Comparison of ENCODE assay signal across 28 cellular contexts in genomic region chr1:20325844-20326323, GRCh38. TPM values are rescaled to one million over a fixed set of nuclear protein-coding genes. Genes with fewer than 3 reads are reported as not detected.
A peak's percentile ranks its signal among the peaks of the same experiment; 100 is the strongest.
DNase-seq lines count a peak whose midpoint lies in the region; ATAC-seq, FAIRE-seq and TF ChIP-seq lines count a peak whose summit lies in the region.
"Had no signal": no experiment of that assay in that cellular context is flagged by ENCODE, and none has a peak within 500 bp of the region (broad histone marks: within the 10 kb centered on the region; RNA-seq: fewer than 3 reads in every experiment).

No MANE protein-coding gene starts in this region.

- TF ChIP-seq EP300 in K562 (IDR thresholded peaks at IDR 0.05; ENCODE audit: low read length) = no peak

- H3K4me3 ChIP-seq in K562 (no peak overlapping the region), small intestine (ENCODE audit: low read depth in 1 of 2, low read length in 2 of 2) (no peak overlapping the region), foreskin fibroblast (ENCODE audit: low read depth in 1 of 2, low read length in 2 of 2) (no peak overlapping the region), kidney (ENCODE audit: low read length in 2 of 2) (no peak overlapping the region)
- H3K4me3 ChIP-seq: body of pancreas, coronary artery, smooth muscle cell, tibial artery had no signal

- peaks cover 32 to 54% of the 10 kb centered on the region in 2 experiments for H3K27me3 ChIP-seq in K562 (ENCODE audit: control insufficient read depth in 2 of 2, insufficient read depth in 2 of 2, low read length in 2 of 2)
- H3K27me3 ChIP-seq in small intestine (ENCODE audit: control insufficient read depth in 2 of 2, insufficient read depth in 2 of 2, low read length in 2 of 2) = no peaks in the 10 kb centered on the region
- H3K27me3 ChIP-seq: BE2C, body of pancreas had no signal

- H3K4me1 ChIP-seq in K562 (replicated peaks in 1 of 2; ENCODE audit: control insufficient read depth in 2 of 2, insufficient read depth in 2 of 2, low read length in 2 of 2) = peaks cover 0 to 2% of the 10 kb centered on the region in 2 experiments; a peak in 1 of 5 replicates
- H3K4me1 ChIP-seq in small intestine (ENCODE audit: control insufficient read depth in 2 of 2, insufficient read depth in 1 of 2, low read depth in 1 of 2, low read length in 1 of 2) = no peaks in the 10 kb centered on the region
- H3K4me1 ChIP-seq in kidney (ENCODE audit: control insufficient read depth in 1 of 2, insufficient read depth in 1 of 2, low read depth in 1 of 2, low read length in 2 of 2) = peaks cover 6 to 8% of the 10 kb centered on the region in 2 donors

- H3K9me1 ChIP-seq in K562 (ENCODE audit: control insufficient read depth, insufficient read depth, low read length) = no peaks in the 10 kb centered on the region

- in situ Hi-C loops in K562 (cut with MboI) = no loop called here

- TF ChIP-seq POLR2A in K562 (conservative IDR thresholded peaks at IDR 0.05) = no peak

- FAIRE-seq in K562 (lab: Jason Lieb, UNC) (no peak), small intestine (lab: Jason Lieb, UNC) (no peak), kidney (lab: Jason Lieb, UNC) (no peak)
- FAIRE-seq: endometrium had no signal

- H3K27ac ChIP-seq in K562 (ENCODE audit: extremely low read depth, low read depth, low read length) (no peak overlapping the region), small intestine (ENCODE audit: low read depth in 1 of 2, low read length in 1 of 2) (no peak overlapping the region), kidney (ENCODE audit: low read depth in 2 of 2, low read length in 2 of 2) (peak overlapping the region in 1 of 2 donors; percentile 28)
- H3K27ac ChIP-seq: 22Rv1, body of pancreas, coronary artery, tibial artery had no signal

- no peak overlapping the region for H3K4me2 ChIP-seq in K562 (ENCODE audit: insufficient read depth, low read length)
- H3K4me2 ChIP-seq: smooth muscle cell had no signal

- no peaks in the 10 kb centered on the region; the same call in 1 of the 2 replicates for H4K20me1 ChIP-seq in K562 (replicated peaks; ENCODE audit: control insufficient read depth, insufficient read depth, low read length)

- H3K36me3 ChIP-seq in K562 (ENCODE audit: control insufficient read depth, insufficient read depth, low read length) = no peaks in the 10 kb centered on the region
- no peaks in the 10 kb centered on the region for H3K36me3 ChIP-seq in small intestine (ENCODE audit: control insufficient read depth in 2 of 2, insufficient read depth in 2 of 2, low read length in 2 of 2)
- no peaks in the 10 kb centered on the region for H3K36me3 ChIP-seq in kidney (ENCODE audit: control insufficient read depth in 1 of 2, insufficient read depth in 2 of 2, low read length in 2 of 2)
- H3K36me3 ChIP-seq: BE2C, tibial artery had no signal

- CTCF ChIA-PET in K562 (lab: Yijun Ruan, JAX; ENCODE audit: low intra/inter-chr PET ratio) = no interaction called here

- intact Hi-C loops in K562 (cut with micrococcal nuclease) = no loop called here
- intact Hi-C loops in left colon (cut with DNase I, micrococcal nuclease) = no loop called here
- intact Hi-C loops in kidney (cut with DNase I) = no loop called here

- H3K9ac ChIP-seq in K562 (ENCODE audit: insufficient read depth in 1 of 2, low read depth in 2 of 2, low read length in 2 of 2) (no peak overlapping the region), kidney (ENCODE audit: low read length in 2 of 2) (no peak overlapping the region)

- no peak overlapping the region for H2AFZ ChIP-seq in K562 (ENCODE audit: low read depth, low read length)

- ATAC-seq in K562 (no peak), left colon (peak; percentile 60)
- ATAC-seq: body of pancreas; natural killer cell treated with Interleukin-12 subunit alpha and Interleukin-12 subunit beta and Interleukin-15 and Interleukin-18, amount 100 ng/mL, for 72 hours had no signal

- TF ChIP-seq RAD21 in K562 (CRISPR knock-in tag; conservative IDR thresholded peaks at IDR 0.05 in 1 of 2, IDR thresholded peaks at IDR 0.05 in 1 of 2) = no peak

- BruUV-seq in K562 (replicated peaks; lab: Mats Ljungman, UMichigan) = no TSS peak

- 3% methylated on average over 3 of the region's 3 CpGs for WGBS in K562 (ENCODE audit: insufficient coverage, low coverage, missing lambda C conversion rate)
- 16 to 30% (median 30%) methylated on average over 3 of the region's 3 CpGs for WGBS in small intestine, 3 donors

- H3K9me3 ChIP-seq in K562 (replicated peaks; ENCODE audit: control insufficient read depth, insufficient read depth, low read depth, low read length) (no peaks in the 10 kb centered on the region), small intestine (ENCODE audit: control insufficient read depth, low read depth) (no peaks in the 10 kb centered on the region), kidney (ENCODE audit: control insufficient read depth in 1 of 2, low read length in 2 of 2) (no peaks in the 10 kb centered on the region)
- H3K9me3 ChIP-seq: BE2C, body of pancreas, tibial artery had no signal

- POLR2A ChIA-PET in K562 (lab: Yijun Ruan, JAX) = no interaction called here

- TF ChIP-seq CTCF in K562 (IDR thresholded peaks at IDR 0.05 in 2 of 3, conservative IDR thresholded peaks at IDR 0.05 in 1 of 3; ENCODE audit: insufficient read depth in 2 of 3, low read depth in 1 of 3, low read length in 3 of 3) (no peak), foreskin fibroblast (IDR thresholded peaks at IDR 0.05; ENCODE audit: low read depth, low read length) (no peak), kidney (IDR thresholded peaks at IDR 0.05; ENCODE audit: borderline replicate concordance, extremely low read depth, insufficient read depth) (no peak)

- DNase-seq in DMS 273 (lab: John Stamatoyannopoulos, UW; ENCODE audit: unreplicated experiment) (peak; percentile 39), DMS 273 treated with DMSO at 0.1 percent for 48 hours (lab: John Stamatoyannopoulos, UW) (no peak), K562 (ENCODE audit: extremely low read depth in 1 of 4, low spot score in 3 of 4) (no peak), left colon (no peak), small intestine (peak; percentile 16), foreskin fibroblast (no peak), NCI-H82 (lab: John Stamatoyannopoulos, UW) (no peak), kidney (no peak)
- DNase-seq: activated CD4-positive, alpha-beta T cell treated with anti-CD3 and anti-CD28 coated beads for 48 hours; activated naive CD8-positive, alpha-beta T cell treated with anti-CD3 and anti-CD28 coated beads for 36 hours; BE2C; EL; hippocampal formation; islet precursor cell; NCI-H1436; NCI-H526 treated with DMSO at 0.1 percent for 48 hours; stimulated activated CD4-positive, alpha-beta T cell treated with anti-CD3 and anti-CD28 coated beads, Interleukin-2, amount 100 ng/mL, for 48 hours; stimulated activated naive CD4-positive, alpha-beta T cell treated with Interleukin-2 at 50 U/mL for 16 hours; T-helper 1 cell; tibial artery had no signal

- H3K79me2 ChIP-seq in K562 (ENCODE audit: control insufficient read depth, insufficient read depth, low read length) = no peaks in the 10 kb centered on the region

TF ChIP-seq in K562, 482 proteins besides CTCF, POLR2A, EP300 and RAD21:
- TF ChIP-seq ZNF316 (IDR thresholded peaks at IDR 0.05) (peak; percentile 49), CREB1 (IDR thresholded peaks at IDR 0.05) (no peak), CREB1 (CRISPR knock-in tag; IDR thresholded peaks at IDR 0.05) (no peak), NFATC3 (IDR thresholded peaks at IDR 0.05) (no peak), KDM5B (IDR thresholded peaks at IDR 0.05; ENCODE audit: insufficient replicate concordance, low read depth, low read length) (no peak), ZNF766 (CRISPR knock-in tag; conservative IDR thresholded peaks at IDR 0.05) (no peak)

RNA-seq across cellular contexts. Expression of gene VWA5B1, which starts 35.2 kb away (rescaled TPM):
- total RNA-seq in K562 (2011; cell fraction: chromatin; rRNA removed; ENCODE audit: low replicate concordance) = not detected in 2 replicates
- not detected in 2 replicates for total RNA-seq in K562 (2011; cell fraction: nucleolus; rRNA removed)
- total RNA-seq in K562 (2011; cell fraction: nucleoplasm; rRNA removed) = not detected in 2 replicates
- total RNA-seq in K562 (2014; rRNA removed) (not detected in 2 replicates), K562 (2014; rRNA removed; fragmentation: Illumina TruSeq; extraction: Trizol) (not detected in 2 replicates), K562 (2015; rRNA removed; fragmentation: Illumina TruSeq; extraction: Trizol) (not detected in 2 replicates), K562 (2021) (not detected in 2 replicates), left colon (1 to 10 TPM in 1 of 2 donors, under 1 TPM in 1; 0.28 to 1.5 TPM), kidney (1.4 TPM)
- polyA plus RNA-seq in K562 (2011; rRNA removed) (not detected in 2 replicates), K562 (2014; fragmentation: Illumina TruSeq; extraction: Trizol) (not detected in 2 replicates), K562 (2014; fragmentation: Nextera tagmentation; extraction: Ambion mirVana) (not detected), K562 (2014; rRNA removed) (not detected in 2 replicates), small intestine (under 1 TPM in 1 of 3 donors, not detected in 2; 0.01 TPM), kidney (ENCODE audit: insufficient read depth, low read depth, low replicate concordance) (0.69 TPM)
- polyA plus RNA-seq in K562 (2011; cell fraction: cytosol; rRNA removed) = not detected in 2 replicates
- polyA plus RNA-seq in K562 (2011; cell fraction: nucleus; rRNA removed) = not detected in 2 replicates
- polyA plus RNA-seq in K562 (2012) = not detected in 2 replicates
- polyA minus RNA-seq in K562 (2011; rRNA and poly(A)+ RNA removed) = not detected in 2 replicates
- polyA minus RNA-seq in K562 (2011; cell fraction: cytosol; rRNA and poly(A)+ RNA removed) = not detected in 2 replicates
- polyA minus RNA-seq in K562 (2011; cell fraction: nucleus; rRNA and poly(A)+ RNA removed) = not detected in 2 replicates
- total RNA-seq: body of pancreas; fibroblast of villous mesenchyme; mesenteric fat pad; natural killer cell treated with Interleukin-12 subunit alpha and Interleukin-12 subunit beta and Interleukin-15 and Interleukin-18, amount 100 ng/mL, for 72 hours; smooth muscle cell had no signal
- polyA plus RNA-seq: smooth muscle cell had no signal

Comparison
In these comparisons a context has a peak if more than half of its experiments do, and no peak if none do; other contexts are left out.
1. DNase-seq: peak in DMS 273 (single experiment) and small intestine (single experiment); none in DMS 273 treated with DMSO at 0.1 percent for 48 hours (single experiment), K562 (0 of 4), left colon (0 of 2), foreskin fibroblast (0 of 2), NCI-H82 (single experiment) and kidney (single experiment).